27 cellular contexts compared by ENCODE assay signal in the genomic region with DNA sequence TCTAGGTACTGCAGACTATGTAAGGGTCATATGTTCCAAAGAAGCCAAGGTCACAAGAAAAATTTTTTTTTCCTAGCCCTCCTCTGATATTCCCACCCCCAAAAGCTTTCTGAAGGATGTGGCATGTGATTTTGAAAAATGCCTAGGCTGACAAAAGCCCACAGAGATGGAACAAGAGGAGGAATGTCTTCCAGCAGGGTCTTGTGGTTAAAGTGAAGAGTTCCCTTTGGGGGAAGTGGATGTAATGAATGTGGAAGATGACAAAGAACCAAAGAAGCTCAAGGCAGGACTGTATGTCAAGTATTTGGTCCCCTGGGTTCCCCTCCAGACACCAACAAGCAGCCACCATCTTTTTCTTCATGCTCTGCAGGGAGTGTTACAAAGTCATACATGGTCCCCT.
"Had no signal": no experiment of that assay in that cellular context is flagged by ENCODE, and none has a peak within 500 bp of the region (broad histone marks: within the 10 kb centered on the region; RNA-seq: fewer than 3 reads in every experiment).

No MANE protein-coding gene starts in this region.

- H3K27me3 ChIP-seq: ascending aorta, cardiac muscle cell, colonic mucosa, esophagus muscularis mucosa had no signal

- H3K9me3 ChIP-seq: ascending aorta, colonic mucosa had no signal

- H3K4me3 ChIP-seq: ascending aorta, breast epithelium, cardiac muscle cell, colonic mucosa, esophagus muscularis mucosa had no signal

- DNase-seq: activated CD4-positive, alpha-beta memory T cell treated with anti-CD3 and anti-CD28 coated beads for 36 hours; activated CD4-positive, alpha-beta T cell treated with anti-CD3 and anti-CD28 coated beads for 36 hours; activated CD4-positive, alpha-beta T cell treated with anti-CD3 and anti-CD28 coated beads, Interleukin-2, amount 10 ng/mL, durations not matched to agents 24 days and 14 days; activated CD4-positive, CD25-positive, alpha-beta regulatory T cell; activated CD4-positive, CD25-positive, alpha-beta regulatory T cell treated with anti-CD3 and anti-CD28 coated beads, Interleukin-2, amount 50 U/mL, for 72 hours; activated CD8-positive, alpha-beta memory T cell treated with anti-CD3 and anti-CD28 coated beads, Interleukin-2, amount 10 ng/mL, durations not matched to agents 7 days and 5 days; activated CD8-positive, alpha-beta memory T cell treated with anti-CD3 and anti-CD28 coated beads, Interleukin-2, amount 50 U/mL, for 4 hours; activated CD8-positive, alpha-beta T cell treated with anti-CD3 and anti-CD28 coated beads, Interleukin-2, amount 10 ng/mL, durations not matched to agents 7 days and 5 days; activated gamma-delta T cell; activated naive CD4-positive, alpha-beta T cell; activated naive CD4-positive, alpha-beta T cell treated with anti-CD3 and anti-CD28 coated beads, Interleukin-2, amount 10 ng/mL, durations not matched to agents 7 days and 5 days; activated naive CD8-positive, alpha-beta T cell treated with anti-CD3 and anti-CD28 coated beads, Interleukin-2, amount 10 ng/mL, durations not matched to agents 7 days and 5 days; activated T-cell treated with anti-CD3 and anti-CD28 coated beads, Interleukin-2, amount 50 U/mL, for 1 hour; activated T-cell treated with anti-CD3 and anti-CD28 coated beads, Interleukin-2, amount 50 U/mL, for 72 hours; central memory CD4-positive, alpha-beta T cell; cerebellar nuclear complex; colonic mucosa; effector memory CD4-positive, alpha-beta T cell; endodermal cell; erythroblast; head of caudate nucleus; T-helper 2 cell had no signal

- FAIRE-seq: frontal cortex had no signal

- H3K4me1 ChIP-seq: ascending aorta, breast epithelium, colonic mucosa had no signal

- H3K36me3 ChIP-seq: ascending aorta, breast epithelium, cardiac muscle cell, colonic mucosa, esophagus muscularis mucosa had no signal

- H3K27ac ChIP-seq: ascending aorta, breast epithelium, cardiac muscle cell, colonic mucosa, esophagus muscularis mucosa had no signal
